In genomic region chr6:70566751-70567382, GRCh38 we compare ENCODE assay signal across 1 cellular context.
TF ChIP-seq lines count a peak whose summit lies in the region.

SDHAF4 (plus strand) TSS chr6:70566930; CDS start chr6:70566941, 11 bp downstream.

TF ChIP-seq in HEK293, 187 proteins besides CTCF, POLR2A, EP300 and RAD21 (continued from another document and continues in another):
- TF ChIP-seq ZNF707 (tag by site-specific recombination; IDR thresholded peaks at IDR 0.05) = no peak
- no peak for TF ChIP-seq TRIM28 (IDR thresholded peaks at IDR 0.05; ENCODE audit: borderline replicate concordance, low read length)
- TF ChIP-seq ZBTB17 (tag by site-specific recombination; IDR thresholded peaks at IDR 0.05) = peak; percentile 94
- TF ChIP-seq ZNF335 (tag by site-specific recombination; conservative IDR thresholded peaks at IDR 0.05) = peak; percentile 50
- TF ChIP-seq ZNF624 (tag by site-specific recombination; IDR thresholded peaks at IDR 0.05) = no peak
- no peak for TF ChIP-seq ZNF623 (tag by site-specific recombination; IDR thresholded peaks at IDR 0.05)
- TF ChIP-seq ZNF777 (tag by site-specific recombination; IDR thresholded peaks at IDR 0.05; ENCODE audit: borderline replicate concordance) = no peak
- no peak for TF ChIP-seq OSR2 (tag by site-specific recombination; IDR thresholded peaks at IDR 0.05)
- peak; percentile 50; the same call in 1 of the 2 replicates for TF ChIP-seq ZBTB20 (tag by site-specific recombination; IDR thresholded peaks at IDR 0.05)
- TF ChIP-seq ZNF792 (tag by site-specific recombination; IDR thresholded peaks at IDR 0.05) = no peak
- TF ChIP-seq ZFP3 (tag by site-specific recombination; IDR thresholded peaks at IDR 0.05; ENCODE audit: low read depth) = no peak
- TF ChIP-seq ZNF449 (tag by site-specific recombination; IDR thresholded peaks at IDR 0.05) = no peak; the same call in 1 of the 2 replicates
- TF ChIP-seq ZNF404 (tag by site-specific recombination; IDR thresholded peaks at IDR 0.05) = no peak
- TF ChIP-seq ZNF221 (tag by site-specific recombination; IDR thresholded peaks at IDR 0.05; ENCODE audit: borderline replicate concordance) = no peak
- no peak for TF ChIP-seq ZNF433 (tag by site-specific recombination; IDR thresholded peaks at IDR 0.05; ENCODE audit: low read depth)
- no peak for TF ChIP-seq ZNF157 (tag by site-specific recombination; IDR thresholded peaks at IDR 0.05)
- no peak for TF ChIP-seq ZNF133 (tag by site-specific recombination; IDR thresholded peaks at IDR 0.05)
- no peak for TF ChIP-seq ZNF366 (tag by site-specific recombination; conservative IDR thresholded peaks at IDR 0.05)
- no peak for TF ChIP-seq OVOL3 (tag by site-specific recombination; IDR thresholded peaks at IDR 0.05)
- TF ChIP-seq, protein P1, sequence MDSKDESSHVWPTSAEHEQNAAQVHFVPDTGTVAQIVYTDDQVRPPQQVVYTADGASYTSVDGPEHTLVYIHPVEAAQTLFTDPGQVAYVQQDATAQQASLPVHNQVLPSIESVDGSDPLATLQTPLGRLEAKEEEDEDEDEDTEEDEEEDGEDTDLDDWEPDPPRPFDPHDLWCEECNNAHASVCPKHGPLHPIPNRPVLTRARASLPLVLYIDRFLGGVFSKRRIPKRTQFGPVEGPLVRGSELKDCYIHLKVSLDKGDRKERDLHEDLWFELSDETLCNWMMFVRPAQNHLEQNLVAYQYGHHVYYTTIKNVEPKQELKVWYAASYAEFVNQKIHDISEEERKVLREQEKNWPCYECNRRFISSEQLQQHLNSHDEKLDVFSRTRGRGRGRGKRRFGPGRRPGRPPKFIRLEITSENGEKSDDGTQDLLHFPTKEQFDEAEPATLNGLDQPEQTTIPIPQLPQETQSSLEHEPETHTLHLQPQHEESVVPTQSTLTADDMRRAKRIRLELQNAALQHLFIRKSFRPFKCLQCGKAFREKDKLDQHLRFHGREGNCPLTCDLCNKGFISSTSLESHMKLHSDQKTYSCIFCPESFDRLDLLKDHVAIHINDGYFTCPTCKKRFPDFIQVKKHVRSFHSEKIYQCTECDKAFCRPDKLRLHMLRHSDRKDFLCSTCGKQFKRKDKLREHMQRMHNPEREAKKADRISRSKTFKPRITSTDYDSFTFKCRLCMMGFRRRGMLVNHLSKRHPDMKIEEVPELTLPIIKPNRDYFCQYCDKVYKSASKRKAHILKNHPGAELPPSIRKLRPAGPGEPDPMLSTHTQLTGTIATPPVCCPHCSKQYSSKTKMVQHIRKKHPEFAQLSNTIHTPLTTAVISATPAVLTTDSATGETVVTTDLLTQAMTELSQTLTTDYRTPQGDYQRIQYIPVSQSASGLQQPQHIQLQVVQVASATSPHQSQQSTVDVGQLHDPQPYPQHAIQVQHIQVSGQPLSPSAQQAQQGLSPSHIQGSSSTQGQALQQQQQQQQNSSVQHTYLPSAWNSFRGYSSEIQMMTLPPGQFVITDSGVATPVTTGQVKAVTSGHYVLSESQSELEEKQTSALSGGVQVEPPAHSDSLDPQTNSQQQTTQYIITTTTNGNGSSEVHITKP (tag by site-specific recombination; IDR thresholded peaks at IDR 0.05) = peak; percentile 12; the same call in 1 of the 2 replicates
- peak; percentile 86 for TF ChIP-seq SP2 (tag by site-specific recombination; IDR thresholded peaks at IDR 0.05)
- peak; percentile 78; the same call in 1 of the 2 replicates for TF ChIP-seq KLF16 (tag by site-specific recombination; IDR thresholded peaks at IDR 0.05)
- TF ChIP-seq, protein P2, sequence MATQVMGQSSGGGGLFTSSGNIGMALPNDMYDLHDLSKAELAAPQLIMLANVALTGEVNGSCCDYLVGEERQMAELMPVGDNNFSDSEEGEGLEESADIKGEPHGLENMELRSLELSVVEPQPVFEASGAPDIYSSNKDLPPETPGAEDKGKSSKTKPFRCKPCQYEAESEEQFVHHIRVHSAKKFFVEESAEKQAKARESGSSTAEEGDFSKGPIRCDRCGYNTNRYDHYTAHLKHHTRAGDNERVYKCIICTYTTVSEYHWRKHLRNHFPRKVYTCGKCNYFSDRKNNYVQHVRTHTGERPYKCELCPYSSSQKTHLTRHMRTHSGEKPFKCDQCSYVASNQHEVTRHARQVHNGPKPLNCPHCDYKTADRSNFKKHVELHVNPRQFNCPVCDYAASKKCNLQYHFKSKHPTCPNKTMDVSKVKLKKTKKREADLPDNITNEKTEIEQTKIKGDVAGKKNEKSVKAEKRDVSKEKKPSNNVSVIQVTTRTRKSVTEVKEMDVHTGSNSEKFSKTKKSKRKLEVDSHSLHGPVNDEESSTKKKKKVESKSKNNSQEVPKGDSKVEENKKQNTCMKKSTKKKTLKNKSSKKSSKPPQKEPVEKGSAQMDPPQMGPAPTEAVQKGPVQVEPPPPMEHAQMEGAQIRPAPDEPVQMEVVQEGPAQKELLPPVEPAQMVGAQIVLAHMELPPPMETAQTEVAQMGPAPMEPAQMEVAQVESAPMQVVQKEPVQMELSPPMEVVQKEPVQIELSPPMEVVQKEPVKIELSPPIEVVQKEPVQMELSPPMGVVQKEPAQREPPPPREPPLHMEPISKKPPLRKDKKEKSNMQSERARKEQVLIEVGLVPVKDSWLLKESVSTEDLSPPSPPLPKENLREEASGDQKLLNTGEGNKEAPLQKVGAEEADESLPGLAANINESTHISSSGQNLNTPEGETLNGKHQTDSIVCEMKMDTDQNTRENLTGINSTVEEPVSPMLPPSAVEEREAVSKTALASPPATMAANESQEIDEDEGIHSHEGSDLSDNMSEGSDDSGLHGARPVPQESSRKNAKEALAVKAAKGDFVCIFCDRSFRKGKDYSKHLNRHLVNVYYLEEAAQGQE (tag by site-specific recombination; IDR thresholded peaks at IDR 0.05) = no peak; the same call in none of the 2 replicates
- no peak for TF ChIP-seq ZNF10 (tag by site-specific recombination; IDR thresholded peaks at IDR 0.05)
- TF ChIP-seq ZNF292 (tag by site-specific recombination; IDR thresholded peaks at IDR 0.05; ENCODE audit: borderline replicate concordance, low read depth) = no peak
- TF ChIP-seq ZNF513 (tag by site-specific recombination; IDR thresholded peaks at IDR 0.05) = no peak
- no peak for TF ChIP-seq ZNF776 (tag by site-specific recombination; IDR thresholded peaks at IDR 0.05; ENCODE audit: borderline replicate concordance)
- TF ChIP-seq HOXC10 (CRISPR knock-in tag; IDR thresholded peaks at IDR 0.05) = no peak
- TF ChIP-seq, protein P3, sequence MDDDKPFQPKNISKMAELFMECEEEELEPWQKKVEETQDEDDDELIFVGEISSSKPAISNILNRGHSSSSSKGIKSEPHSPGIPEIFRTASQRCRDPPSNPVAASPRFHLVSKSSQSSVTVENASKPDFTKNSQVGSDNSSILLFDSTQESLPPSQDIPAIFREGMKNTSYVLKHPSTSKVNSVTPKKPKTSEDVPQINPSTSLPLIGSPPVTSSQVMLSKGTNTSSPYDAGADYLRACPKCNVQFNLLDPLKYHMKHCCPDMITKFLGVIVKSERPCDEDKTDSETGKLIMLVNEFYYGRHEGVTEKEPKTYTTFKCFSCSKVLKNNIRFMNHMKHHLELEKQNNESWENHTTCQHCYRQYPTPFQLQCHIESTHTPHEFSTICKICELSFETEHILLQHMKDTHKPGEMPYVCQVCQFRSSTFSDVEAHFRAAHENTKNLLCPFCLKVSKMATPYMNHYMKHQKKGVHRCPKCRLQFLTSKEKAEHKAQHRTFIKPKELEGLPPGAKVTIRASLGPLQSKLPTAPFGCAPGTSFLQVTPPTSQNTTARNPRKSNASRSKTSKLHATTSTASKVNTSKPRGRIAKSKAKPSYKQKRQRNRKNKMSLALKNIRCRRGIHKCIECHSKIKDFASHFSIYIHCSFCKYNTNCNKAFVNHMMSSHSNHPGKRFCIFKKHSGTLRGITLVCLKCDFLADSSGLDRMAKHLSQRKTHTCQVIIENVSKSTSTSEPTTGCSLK (tag by site-specific recombination; IDR thresholded peaks at IDR 0.05) = no peak
- TF ChIP-seq ZNF24 (tag by site-specific recombination; IDR thresholded peaks at IDR 0.05) = no peak
- TF ChIP-seq, protein P4, sequence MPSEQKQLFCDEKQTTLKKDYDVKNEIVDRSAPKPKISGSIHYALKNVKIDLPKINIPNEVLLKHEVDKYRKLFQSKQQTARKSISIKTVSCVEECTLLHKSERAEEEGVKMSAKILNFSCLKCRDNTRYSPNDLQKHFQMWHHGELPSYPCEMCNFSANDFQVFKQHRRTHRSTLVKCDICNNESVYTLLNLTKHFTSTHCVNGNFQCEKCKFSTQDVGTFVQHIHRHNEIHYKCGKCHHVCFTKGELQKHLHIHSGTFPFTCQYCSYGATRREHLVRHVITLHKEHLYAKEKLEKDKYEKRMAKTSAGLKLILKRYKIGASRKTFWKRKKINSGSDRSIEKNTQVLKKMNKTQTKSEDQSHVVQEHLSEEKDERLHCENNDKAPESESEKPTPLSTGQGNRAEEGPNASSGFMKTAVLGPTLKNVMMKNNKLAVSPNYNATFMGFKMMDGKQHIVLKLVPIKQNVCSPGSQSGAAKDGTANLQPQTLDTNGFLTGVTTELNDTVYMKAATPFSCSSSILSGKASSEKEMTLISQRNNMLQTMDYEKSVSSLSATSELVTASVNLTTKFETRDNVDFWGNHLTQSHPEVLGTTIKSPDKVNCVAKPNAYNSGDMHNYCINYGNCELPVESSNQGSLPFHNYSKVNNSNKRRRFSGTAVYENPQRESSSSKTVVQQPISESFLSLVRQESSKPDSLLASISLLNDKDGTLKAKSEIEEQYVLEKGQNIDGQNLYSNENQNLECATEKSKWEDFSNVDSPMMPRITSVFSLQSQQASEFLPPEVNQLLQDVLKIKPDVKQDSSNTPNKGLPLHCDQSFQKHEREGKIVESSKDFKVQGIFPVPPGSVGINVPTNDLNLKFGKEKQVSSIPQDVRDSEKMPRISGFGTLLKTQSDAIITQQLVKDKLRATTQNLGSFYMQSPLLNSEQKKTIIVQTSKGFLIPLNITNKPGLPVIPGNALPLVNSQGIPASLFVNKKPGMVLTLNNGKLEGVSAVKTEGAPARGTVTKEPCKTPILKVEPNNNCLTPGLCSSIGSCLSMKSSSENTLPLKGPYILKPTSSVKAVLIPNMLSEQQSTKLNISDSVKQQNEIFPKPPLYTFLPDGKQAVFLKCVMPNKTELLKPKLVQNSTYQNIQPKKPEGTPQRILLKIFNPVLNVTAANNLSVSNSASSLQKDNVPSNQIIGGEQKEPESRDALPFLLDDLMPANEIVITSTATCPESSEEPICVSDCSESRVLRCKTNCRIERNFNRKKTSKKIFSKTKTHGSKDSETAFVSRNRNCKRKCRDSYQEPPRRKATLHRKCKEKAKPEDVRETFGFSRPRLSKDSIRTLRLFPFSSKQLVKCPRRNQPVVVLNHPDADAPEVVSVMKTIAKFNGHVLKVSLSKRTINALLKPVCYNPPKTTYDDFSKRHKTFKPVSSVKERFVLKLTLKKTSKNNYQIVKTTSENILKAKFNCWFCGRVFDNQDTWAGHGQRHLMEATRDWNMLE (tag by site-specific recombination; conservative IDR thresholded peaks at IDR 0.05; ENCODE audit: low read depth) = no peak; the same call in 1 of the 2 replicates
- no peak for TF ChIP-seq ZNF585B (tag by site-specific recombination; IDR thresholded peaks at IDR 0.05)
- TF ChIP-seq ZNF155 (tag by site-specific recombination; IDR thresholded peaks at IDR 0.05) = no peak
- no peak for TF ChIP-seq ZNF391 (tag by site-specific recombination; IDR thresholded peaks at IDR 0.05; ENCODE audit: borderline replicate concordance, low read depth)
- TF ChIP-seq SP3 (tag by site-specific recombination; IDR thresholded peaks at IDR 0.05) = peak; percentile 82
- TF ChIP-seq SETDB1 (IDR thresholded peaks at IDR 0.05; ENCODE audit: insufficient read length, low read length) = no peak
- no peak for TF ChIP-seq ZSCAN30 (tag by site-specific recombination; IDR thresholded peaks at IDR 0.05)
- no peak for TF ChIP-seq GLI2 (tag by site-specific recombination; IDR thresholded peaks at IDR 0.05; ENCODE audit: borderline replicate concordance, low read depth)
- TF ChIP-seq ZNF704 (tag by site-specific recombination; IDR thresholded peaks at IDR 0.05) = no peak
- TF ChIP-seq ZNF426 (tag by site-specific recombination; IDR thresholded peaks at IDR 0.05) = no peak
- TF ChIP-seq, protein P5, sequence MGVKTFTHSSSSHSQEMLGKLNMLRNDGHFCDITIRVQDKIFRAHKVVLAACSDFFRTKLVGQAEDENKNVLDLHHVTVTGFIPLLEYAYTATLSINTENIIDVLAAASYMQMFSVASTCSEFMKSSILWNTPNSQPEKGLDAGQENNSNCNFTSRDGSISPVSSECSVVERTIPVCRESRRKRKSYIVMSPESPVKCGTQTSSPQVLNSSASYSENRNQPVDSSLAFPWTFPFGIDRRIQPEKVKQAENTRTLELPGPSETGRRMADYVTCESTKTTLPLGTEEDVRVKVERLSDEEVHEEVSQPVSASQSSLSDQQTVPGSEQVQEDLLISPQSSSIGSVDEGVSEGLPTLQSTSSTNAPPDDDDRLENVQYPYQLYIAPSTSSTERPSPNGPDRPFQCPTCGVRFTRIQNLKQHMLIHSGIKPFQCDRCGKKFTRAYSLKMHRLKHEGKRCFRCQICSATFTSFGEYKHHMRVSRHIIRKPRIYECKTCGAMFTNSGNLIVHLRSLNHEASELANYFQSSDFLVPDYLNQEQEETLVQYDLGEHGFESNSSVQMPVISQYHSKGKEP (tag by site-specific recombination; IDR thresholded peaks at IDR 0.05) = no peak
- TF ChIP-seq EGR2 (tag by site-specific recombination; IDR thresholded peaks at IDR 0.05; ENCODE audit: low read depth) = peak; percentile 57
- no peak for TF ChIP-seq ZNF248 (tag by site-specific recombination; IDR thresholded peaks at IDR 0.05)
- TF ChIP-seq ZNF132 (tag by site-specific recombination; IDR thresholded peaks at IDR 0.05; ENCODE audit: borderline replicate concordance) = no peak
